In the genomic region with DNA sequence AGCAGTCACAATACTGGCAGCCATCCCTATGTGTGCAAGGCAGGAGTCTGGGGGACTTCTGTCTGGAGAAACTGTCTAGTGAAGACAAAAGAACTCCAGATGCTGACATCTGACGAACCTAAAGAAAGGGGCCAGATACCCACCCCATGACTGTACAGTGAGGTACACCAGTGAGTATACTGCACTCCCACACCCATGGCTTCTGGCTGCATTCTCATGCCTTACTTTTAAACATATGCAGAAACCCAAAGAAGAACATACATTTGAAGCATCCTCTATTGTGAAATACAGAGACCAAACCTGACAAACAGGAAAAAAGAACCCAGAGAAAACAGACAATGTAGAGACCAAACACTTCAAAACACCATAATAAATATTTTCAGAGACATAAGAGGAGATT, we compare ENCODE assay signal across 20 cellular contexts.
"Had no signal": no experiment of that assay in that cellular context is flagged by ENCODE, and none has a peak within 500 bp of the region (broad histone marks: within the 10 kb centered on the region; RNA-seq: fewer than 3 reads in every experiment).

No MANE protein-coding gene starts in this region.

- H3K9me3 Mint-ChIP-seq: endodermal cell; memory B cell; natural killer cell treated with Interleukin-12 subunit alpha and Interleukin-12 subunit beta and Interleukin-15 and Interleukin-18, amount 100 ng/mL, for 72 hours; neural progenitor cell; stimulated activated effector memory CD8-positive, alpha-beta T cell treated with anti-CD3 and anti-CD28 coated beads, Interleukin-12 subunit alpha, Interleukin-12 subunit beta, amount 100 ng/mL, for 72 hours; stimulated activated naive CD8-positive, alpha-beta T cell treated with anti-CD3 and anti-CD28 coated beads, Interleukin-15, amount 100 ng/mL, for 72 hours had no signal

- H3K4me1 ChIP-seq: esophagus muscularis mucosa, neural progenitor cell, right atrium auricular region, testis, tibial nerve had no signal

- H3K27ac Mint-ChIP-seq: endodermal cell; memory B cell; natural killer cell treated with Interleukin-12 subunit alpha and Interleukin-12 subunit beta and Interleukin-15 and Interleukin-18, amount 100 ng/mL, for 72 hours; neural progenitor cell; stimulated activated effector memory CD8-positive, alpha-beta T cell treated with anti-CD3 and anti-CD28 coated beads, Interleukin-12 subunit alpha, Interleukin-12 subunit beta, amount 100 ng/mL, for 72 hours; stimulated activated naive CD8-positive, alpha-beta T cell treated with anti-CD3 and anti-CD28 coated beads, Interleukin-15, amount 100 ng/mL, for 72 hours had no signal

- H3K27me3 ChIP-seq: esophagus muscularis mucosa, hepatocyte, neural progenitor cell, ovary, right atrium auricular region, testis, tibial nerve had no signal

- H3K9me3 ChIP-seq: esophagus muscularis mucosa, ovary, right atrium auricular region, testis, tibial nerve had no signal

- H3K36me3 Mint-ChIP-seq: neural progenitor cell; stimulated activated effector memory CD8-positive, alpha-beta T cell treated with anti-CD3 and anti-CD28 coated beads, Interleukin-12 subunit alpha, Interleukin-12 subunit beta, amount 100 ng/mL, for 72 hours had no signal

- H3K4me3 Mint-ChIP-seq: endodermal cell; memory B cell; natural killer cell treated with Interleukin-12 subunit alpha and Interleukin-12 subunit beta and Interleukin-15 and Interleukin-18, amount 100 ng/mL, for 72 hours; neural progenitor cell; stimulated activated effector memory CD8-positive, alpha-beta T cell treated with anti-CD3 and anti-CD28 coated beads, Interleukin-12 subunit alpha, Interleukin-12 subunit beta, amount 100 ng/mL, for 72 hours; stimulated activated naive CD8-positive, alpha-beta T cell treated with anti-CD3 and anti-CD28 coated beads, Interleukin-15, amount 100 ng/mL, for 72 hours had no signal

- H3K27me3 Mint-ChIP-seq: memory B cell; stimulated activated naive CD8-positive, alpha-beta T cell treated with anti-CD3 and anti-CD28 coated beads, Interleukin-15, amount 100 ng/mL, for 72 hours had no signal

- H3K4me1 Mint-ChIP-seq: endodermal cell; memory B cell; neural progenitor cell; stimulated activated effector memory CD8-positive, alpha-beta T cell treated with anti-CD3 and anti-CD28 coated beads, Interleukin-12 subunit alpha, Interleukin-12 subunit beta, amount 100 ng/mL, for 72 hours had no signal

- H3K27ac ChIP-seq: coronary artery, esophagus muscularis mucosa, hepatocyte, neural progenitor cell, ovary, right atrium auricular region, testis, tibial nerve had no signal

- H3K4me3 ChIP-seq: coronary artery, esophagus muscularis mucosa, hepatocyte, neural progenitor cell, ovary, right atrium auricular region, testis, tibial nerve had no signal

- ATAC-seq: natural killer cell treated with Interleukin-12 subunit alpha and Interleukin-12 subunit beta and Interleukin-15 and Interleukin-18, amount 100 ng/mL, for 72 hours; stimulated activated effector memory CD8-positive, alpha-beta T cell treated with anti-CD3 and anti-CD28 coated beads, Interleukin-12 subunit alpha, Interleukin-12 subunit beta, amount 100 ng/mL, for 72 hours; stimulated activated naive CD8-positive, alpha-beta T cell treated with anti-CD3 and anti-CD28 coated beads, Interleukin-15, amount 100 ng/mL, for 72 hours had no signal

- H3K36me3 ChIP-seq: esophagus muscularis mucosa, neural progenitor cell, ovary, right atrium auricular region, tibial nerve had no signal

- DNase-seq: central memory CD4-positive, alpha-beta T cell; effector CD4-positive, alpha-beta T cell; endodermal cell; foreskin melanocyte; midbrain; nucleus accumbens; ovary; stimulated activated CD4-positive, alpha-beta T cell treated with anti-CD3 and anti-CD28 coated beads, Interleukin-4, amount 100 ng/mL, for 1 hour; stimulated activated CD8-positive, alpha-beta memory T cell treated with anti-CD3 and anti-CD28 coated beads, Interleukin-4, amount 100 ng/mL, for 48 hours; stimulated activated naive CD8-positive, alpha-beta T cell treated with anti-CD3 and anti-CD28 coated beads, Interleukin-15, amount 100 ng/mL, for 72 hours; testis had no signal
